1 cellular context compared by ENCODE assay signal in the genomic region with DNA sequence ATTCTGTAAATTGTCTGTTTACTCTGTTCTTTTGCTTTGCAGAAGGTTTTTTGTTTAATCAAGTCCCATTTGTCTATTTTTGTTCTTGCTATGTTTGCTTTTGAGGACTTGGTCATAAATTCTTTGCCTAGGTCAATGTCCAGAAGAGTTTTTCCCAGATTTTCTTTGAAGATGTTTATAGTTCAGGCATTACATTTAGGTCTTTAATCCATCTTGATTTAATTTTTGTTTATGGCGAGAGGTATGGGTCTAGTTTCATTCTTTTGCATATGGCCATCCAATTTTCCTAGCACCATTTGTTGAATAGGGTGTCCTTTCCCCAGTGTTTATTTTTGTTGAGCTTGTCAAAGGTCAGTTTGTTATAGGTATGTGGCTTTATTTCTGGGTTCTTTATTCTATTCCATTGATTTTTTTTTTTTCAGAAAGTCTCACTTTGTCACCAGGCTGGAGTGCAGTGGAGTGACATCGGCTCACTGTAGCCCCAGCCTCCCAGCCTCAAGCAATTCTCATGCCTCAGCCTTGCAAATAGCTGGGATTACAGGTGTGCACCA.
A peak's percentile ranks its signal among the peaks of the same experiment; 100 is the strongest.
TF ChIP-seq lines count a peak whose summit lies in the region.

No MANE protein-coding gene starts in this region.

TF ChIP-seq in HepG2, 621 proteins besides CTCF, POLR2A, EP300 and RAD21 (continues in another document):
- TF ChIP-seq SOX13 (IDR thresholded peaks at IDR 0.05) (no peak), SOX13 (CRISPR knock-in tag; conservative IDR thresholded peaks at IDR 0.05 in 1 of 2, IDR thresholded peaks at IDR 0.05 in 1 of 2) (peak in 1 of 2 experiments; percentile 61; a peak in 1 of 4 replicates), HOXA5 (CRISPR knock-in tag; IDR thresholded peaks at IDR 0.05) (no peak), ZBTB39 (CRISPR knock-in tag; IDR thresholded peaks at IDR 0.05) (no peak), FOXA3 (CRISPR knock-in tag; IDR thresholded peaks at IDR 0.05) (peak; percentile 50), TFAP4 (IDR thresholded peaks at IDR 0.05; ENCODE audit: borderline replicate concordance, low read depth) (peak; percentile 47), SOX6 (IDR thresholded peaks at IDR 0.05) (no peak), SOX6 (CRISPR knock-in tag; IDR thresholded peaks at IDR 0.05) (peak; percentile 49; the same call in 1 of the 2 replicates), IKZF4 (CRISPR knock-in tag; IDR thresholded peaks at IDR 0.05; ENCODE audit: borderline replicate concordance, low read depth, not compliant biosample characterization) (no peak), RORA (CRISPR knock-in tag; IDR thresholded peaks at IDR 0.05) (no peak), SOX5 (CRISPR knock-in tag; IDR thresholded peaks at IDR 0.05; ENCODE audit: borderline replicate concordance) (peak; percentile 17; the same call in 1 of the 2 replicates), ZNF646 (CRISPR knock-in tag; IDR thresholded peaks at IDR 0.05) (no peak), KDM4B (CRISPR knock-in tag; IDR thresholded peaks at IDR 0.05) (no peak), SALL1 (CRISPR knock-in tag; IDR thresholded peaks at IDR 0.05) (0 out of 2 replicates have a peak, but pooled peaks have one; percentile 51), KMT2B (CRISPR knock-in tag; IDR thresholded peaks at IDR 0.05) (no peak), ZNF644 (CRISPR knock-in tag; IDR thresholded peaks at IDR 0.05; ENCODE audit: low read depth) (peak; percentile 69; the same call in 1 of the 2 replicates), ZNF839 (CRISPR knock-in tag; IDR thresholded peaks at IDR 0.05; ENCODE audit: borderline replicate concordance) (no peak), JUNB (CRISPR knock-in tag; IDR thresholded peaks at IDR 0.05; ENCODE audit: borderline replicate concordance) (no peak), ATF1 (CRISPR knock-in tag; IDR thresholded peaks at IDR 0.05) (0 out of 2 replicates have a peak, but pooled peaks have one; percentile 27), ZNF720 (CRISPR knock-in tag; IDR thresholded peaks at IDR 0.05) (no peak), KLF16 (CRISPR knock-in tag; IDR thresholded peaks at IDR 0.05) (peak in 1 of 2 experiments; percentile 20; a peak in 1 of 4 replicates)
- TF ChIP-seq, protein P1, sequence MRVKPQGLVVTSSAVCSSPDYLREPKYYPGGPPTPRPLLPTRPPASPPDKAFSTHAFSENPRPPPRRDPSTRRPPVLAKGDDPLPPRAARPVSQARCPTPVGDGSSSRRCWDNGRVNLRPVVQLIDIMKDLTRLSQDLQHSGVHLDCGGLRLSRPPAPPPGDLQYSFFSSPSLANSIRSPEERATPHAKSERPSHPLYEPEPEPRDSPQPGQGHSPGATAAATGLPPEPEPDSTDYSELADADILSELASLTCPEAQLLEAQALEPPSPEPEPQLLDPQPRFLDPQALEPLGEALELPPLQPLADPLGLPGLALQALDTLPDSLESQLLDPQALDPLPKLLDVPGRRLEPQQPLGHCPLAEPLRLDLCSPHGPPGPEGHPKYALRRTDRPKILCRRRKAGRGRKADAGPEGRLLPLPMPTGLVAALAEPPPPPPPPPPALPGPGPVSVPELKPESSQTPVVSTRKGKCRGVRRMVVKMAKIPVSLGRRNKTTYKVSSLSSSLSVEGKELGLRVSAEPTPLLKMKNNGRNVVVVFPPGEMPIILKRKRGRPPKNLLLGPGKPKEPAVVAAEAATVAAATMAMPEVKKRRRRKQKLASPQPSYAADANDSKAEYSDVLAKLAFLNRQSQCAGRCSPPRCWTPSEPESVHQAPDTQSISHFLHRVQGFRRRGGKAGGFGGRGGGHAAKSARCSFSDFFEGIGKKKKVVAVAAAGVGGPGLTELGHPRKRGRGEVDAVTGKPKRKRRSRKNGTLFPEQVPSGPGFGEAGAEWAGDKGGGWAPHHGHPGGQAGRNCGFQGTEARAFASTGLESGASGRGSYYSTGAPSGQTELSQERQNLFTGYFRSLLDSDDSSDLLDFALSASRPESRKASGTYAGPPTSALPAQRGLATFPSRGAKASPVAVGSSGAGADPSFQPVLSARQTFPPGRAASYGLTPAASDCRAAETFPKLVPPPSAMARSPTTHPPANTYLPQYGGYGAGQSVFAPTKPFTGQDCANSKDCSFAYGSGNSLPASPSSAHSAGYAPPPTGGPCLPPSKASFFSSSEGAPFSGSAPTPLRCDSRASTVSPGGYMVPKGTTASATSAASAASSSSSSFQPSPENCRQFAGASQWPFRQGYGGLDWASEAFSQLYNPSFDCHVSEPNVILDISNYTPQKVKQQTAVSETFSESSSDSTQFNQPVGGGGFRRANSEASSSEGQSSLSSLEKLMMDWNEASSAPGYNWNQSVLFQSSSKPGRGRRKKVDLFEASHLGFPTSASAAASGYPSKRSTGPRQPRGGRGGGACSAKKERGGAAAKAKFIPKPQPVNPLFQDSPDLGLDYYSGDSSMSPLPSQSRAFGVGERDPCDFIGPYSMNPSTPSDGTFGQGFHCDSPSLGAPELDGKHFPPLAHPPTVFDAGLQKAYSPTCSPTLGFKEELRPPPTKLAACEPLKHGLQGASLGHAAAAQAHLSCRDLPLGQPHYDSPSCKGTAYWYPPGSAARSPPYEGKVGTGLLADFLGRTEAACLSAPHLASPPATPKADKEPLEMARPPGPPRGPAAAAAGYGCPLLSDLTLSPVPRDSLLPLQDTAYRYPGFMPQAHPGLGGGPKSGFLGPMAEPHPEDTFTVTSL (CRISPR knock-in tag; IDR thresholded peaks at IDR 0.05; ENCODE audit: borderline replicate concordance): peak; percentile 42; the same call in 1 of the 2 replicates
- TF ChIP-seq, protein P2, sequence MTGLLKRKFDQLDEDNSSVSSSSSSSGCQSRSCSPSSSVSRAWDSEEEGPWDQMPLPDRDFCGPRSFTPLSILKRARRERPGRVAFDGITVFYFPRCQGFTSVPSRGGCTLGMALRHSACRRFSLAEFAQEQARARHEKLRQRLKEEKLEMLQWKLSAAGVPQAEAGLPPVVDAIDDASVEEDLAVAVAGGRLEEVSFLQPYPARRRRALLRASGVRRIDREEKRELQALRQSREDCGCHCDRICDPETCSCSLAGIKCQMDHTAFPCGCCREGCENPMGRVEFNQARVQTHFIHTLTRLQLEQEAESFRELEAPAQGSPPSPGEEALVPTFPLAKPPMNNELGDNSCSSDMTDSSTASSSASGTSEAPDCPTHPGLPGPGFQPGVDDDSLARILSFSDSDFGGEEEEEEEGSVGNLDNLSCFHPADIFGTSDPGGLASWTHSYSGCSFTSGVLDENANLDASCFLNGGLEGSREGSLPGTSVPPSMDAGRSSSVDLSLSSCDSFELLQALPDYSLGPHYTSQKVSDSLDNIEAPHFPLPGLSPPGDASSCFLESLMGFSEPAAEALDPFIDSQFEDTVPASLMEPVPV (CRISPR knock-in tag; IDR thresholded peaks at IDR 0.05): no peak
- TF ChIP-seq, protein P3, sequence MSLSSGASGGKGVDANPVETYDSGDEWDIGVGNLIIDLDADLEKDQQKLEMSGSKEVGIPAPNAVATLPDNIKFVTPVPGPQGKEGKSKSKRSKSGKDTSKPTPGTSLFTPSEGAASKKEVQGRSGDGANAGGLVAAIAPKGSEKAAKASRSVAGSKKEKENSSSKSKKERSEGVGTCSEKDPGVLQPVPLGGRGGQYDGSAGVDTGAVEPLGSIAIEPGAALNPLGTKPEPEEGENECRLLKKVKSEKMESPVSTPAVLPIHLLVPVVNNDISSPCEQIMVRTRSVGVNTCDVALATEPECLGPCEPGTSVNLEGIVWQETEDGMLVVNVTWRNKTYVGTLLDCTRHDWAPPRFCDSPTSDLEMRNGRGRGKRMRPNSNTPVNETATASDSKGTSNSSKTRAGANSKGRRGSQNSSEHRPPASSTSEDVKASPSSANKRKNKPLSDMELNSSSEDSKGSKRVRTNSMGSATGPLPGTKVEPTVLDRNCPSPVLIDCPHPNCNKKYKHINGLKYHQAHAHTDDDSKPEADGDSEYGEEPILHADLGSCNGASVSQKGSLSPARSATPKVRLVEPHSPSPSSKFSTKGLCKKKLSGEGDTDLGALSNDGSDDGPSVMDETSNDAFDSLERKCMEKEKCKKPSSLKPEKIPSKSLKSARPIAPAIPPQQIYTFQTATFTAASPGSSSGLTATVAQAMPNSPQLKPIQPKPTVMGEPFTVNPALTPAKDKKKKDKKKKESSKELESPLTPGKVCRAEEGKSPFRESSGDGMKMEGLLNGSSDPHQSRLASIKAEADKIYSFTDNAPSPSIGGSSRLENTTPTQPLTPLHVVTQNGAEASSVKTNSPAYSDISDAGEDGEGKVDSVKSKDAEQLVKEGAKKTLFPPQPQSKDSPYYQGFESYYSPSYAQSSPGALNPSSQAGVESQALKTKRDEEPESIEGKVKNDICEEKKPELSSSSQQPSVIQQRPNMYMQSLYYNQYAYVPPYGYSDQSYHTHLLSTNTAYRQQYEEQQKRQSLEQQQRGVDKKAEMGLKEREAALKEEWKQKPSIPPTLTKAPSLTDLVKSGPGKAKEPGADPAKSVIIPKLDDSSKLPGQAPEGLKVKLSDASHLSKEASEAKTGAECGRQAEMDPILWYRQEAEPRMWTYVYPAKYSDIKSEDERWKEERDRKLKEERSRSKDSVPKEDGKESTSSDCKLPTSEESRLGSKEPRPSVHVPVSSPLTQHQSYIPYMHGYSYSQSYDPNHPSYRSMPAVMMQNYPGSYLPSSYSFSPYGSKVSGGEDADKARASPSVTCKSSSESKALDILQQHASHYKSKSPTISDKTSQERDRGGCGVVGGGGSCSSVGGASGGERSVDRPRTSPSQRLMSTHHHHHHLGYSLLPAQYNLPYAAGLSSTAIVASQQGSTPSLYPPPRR (CRISPR knock-in tag; IDR thresholded peaks at IDR 0.05; ENCODE audit: borderline replicate concordance): no peak
- TF ChIP-seq, protein P4, sequence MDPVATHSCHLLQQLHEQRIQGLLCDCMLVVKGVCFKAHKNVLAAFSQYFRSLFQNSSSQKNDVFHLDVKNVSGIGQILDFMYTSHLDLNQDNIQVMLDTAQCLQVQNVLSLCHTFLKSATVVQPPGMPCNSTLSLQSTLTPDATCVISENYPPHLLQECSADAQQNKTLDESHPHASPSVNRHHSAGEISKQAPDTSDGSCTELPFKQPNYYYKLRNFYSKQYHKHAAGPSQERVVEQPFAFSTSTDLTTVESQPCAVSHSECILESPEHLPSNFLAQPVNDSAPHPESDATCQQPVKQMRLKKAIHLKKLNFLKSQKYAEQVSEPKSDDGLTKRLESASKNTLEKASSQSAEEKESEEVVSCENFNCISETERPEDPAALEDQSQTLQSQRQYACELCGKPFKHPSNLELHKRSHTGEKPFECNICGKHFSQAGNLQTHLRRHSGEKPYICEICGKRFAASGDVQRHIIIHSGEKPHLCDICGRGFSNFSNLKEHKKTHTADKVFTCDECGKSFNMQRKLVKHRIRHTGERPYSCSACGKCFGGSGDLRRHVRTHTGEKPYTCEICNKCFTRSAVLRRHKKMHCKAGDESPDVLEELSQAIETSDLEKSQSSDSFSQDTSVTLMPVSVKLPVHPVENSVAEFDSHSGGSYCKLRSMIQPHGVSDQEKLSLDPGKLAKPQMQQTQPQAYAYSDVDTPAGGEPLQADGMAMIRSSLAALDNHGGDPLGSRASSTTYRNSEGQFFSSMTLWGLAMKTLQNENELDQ (CRISPR knock-in tag; IDR thresholded peaks at IDR 0.05; ENCODE audit: borderline replicate concordance): no peak
